ENCODE assay signal across 25 cellular contexts in the genomic region with DNA sequence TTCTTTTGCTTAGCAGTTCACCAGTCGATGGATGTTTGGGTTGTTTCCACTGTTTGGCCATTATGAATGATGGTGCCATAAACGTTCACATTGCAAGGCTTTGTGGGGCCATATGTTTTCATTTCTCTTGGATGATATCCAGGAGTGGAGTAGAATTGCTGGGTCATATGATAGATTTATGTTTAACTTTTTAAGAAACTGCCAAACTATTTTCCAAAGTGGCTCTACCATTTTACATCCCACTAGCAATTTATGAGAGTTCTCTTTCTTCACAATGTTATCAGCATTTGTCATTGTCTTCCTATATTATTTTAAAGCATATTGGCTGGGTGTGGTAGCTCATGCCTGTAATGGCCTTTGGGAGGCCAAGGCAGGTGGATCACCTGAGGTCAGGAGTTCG.
"Had no signal": no experiment of that assay in that cellular context is flagged by ENCODE, and none has a peak within 500 bp of the region (broad histone marks: within the 10 kb centered on the region; RNA-seq: fewer than 3 reads in every experiment).

No MANE protein-coding gene starts in this region.

- H3K4me3 ChIP-seq: hepatocyte, left lung, neural progenitor cell, prostate gland, right atrium auricular region, thyroid gland, uterus had no signal

- H3K36me3 ChIP-seq: neural progenitor cell, prostate gland, right atrium auricular region, thyroid gland, uterus had no signal

- H3K27me3 Mint-ChIP-seq: activated CD4-positive, alpha-beta memory T cell treated with anti-CD3 and anti-CD28 coated beads, Interleukin-2, amount 10 ng/mL, durations not matched to agents 7 days and 5 days; activated CD8-positive, alpha-beta memory T cell treated with anti-CD3 and anti-CD28 coated beads, Interleukin-2, amount 10 ng/mL, durations not matched to agents 7 days and 5 days; activated naive CD8-positive, alpha-beta T cell treated with anti-CD3 and anti-CD28 coated beads, Interleukin-2, amount 50 U/mL, for 24 hours had no signal

- H3K9me3 Mint-ChIP-seq: activated CD4-positive, alpha-beta memory T cell treated with anti-CD3 and anti-CD28 coated beads, Interleukin-2, amount 10 ng/mL, durations not matched to agents 7 days and 5 days; activated naive CD8-positive, alpha-beta T cell treated with anti-CD3 and anti-CD28 coated beads, Interleukin-2, amount 50 U/mL, for 24 hours; activated T-helper 2 cell treated with anti-CD3 and anti-CD28 coated beads, Interferon-gamma antibody, Interleukin-2, Interleukin-4, amounts not matched to agents 10 μg/mL and 5 μg/mL and 100 μg/mL, durations not matched to agents 14 hours and 24 hours and 36 hours; brain; neural progenitor cell had no signal

- DNase-seq: activated CD4-positive, alpha-beta memory T cell treated with anti-CD3 and anti-CD28 coated beads, Interleukin-2, amount 10 ng/mL, durations not matched to agents 7 days and 5 days; activated CD4-positive, alpha-beta T cell treated with anti-CD3 and anti-CD28 coated beads for 48 hours; activated CD4-positive, CD25-positive, alpha-beta regulatory T cell; activated CD8-positive, alpha-beta memory T cell treated with anti-CD3 and anti-CD28 coated beads, Interleukin-2, amount 10 ng/mL, durations not matched to agents 7 days and 5 days; activated naive CD4-positive, alpha-beta T cell treated with Interleukin-2 at 50 U/mL for 16 hours; activated naive CD8-positive, alpha-beta T cell treated with anti-CD3 and anti-CD28 coated beads, Interleukin-2, amount 50 U/mL, for 24 hours; anterior cingulate cortex; caudate nucleus; cortex of kidney; effector CD4-positive, alpha-beta T cell; left lung; midbrain; stimulated activated CD4-positive, alpha-beta T cell treated with anti-CD3 and anti-CD28 coated beads, Interleukin-12 subunit alpha, Interleukin-12 subunit beta, amount 100 ng/mL, for 4 hours; stimulated activated CD4-positive, alpha-beta T cell treated with anti-CD3 and anti-CD28 coated beads, Interleukin-1b, Interleukin-23, amount 100 ng/mL, for 48 hours; stimulated activated CD8-positive, alpha-beta memory T cell treated with anti-CD3 and anti-CD28 coated beads, Interleukin-4, amount 100 ng/mL, for 48 hours; stimulated activated naive CD4-positive, alpha-beta T cell; T1000; thyroid gland; uterus had no signal

- H3K4me3 Mint-ChIP-seq: activated CD4-positive, alpha-beta memory T cell treated with anti-CD3 and anti-CD28 coated beads, Interleukin-2, amount 10 ng/mL, durations not matched to agents 7 days and 5 days; activated CD8-positive, alpha-beta memory T cell treated with anti-CD3 and anti-CD28 coated beads, Interleukin-2, amount 10 ng/mL, durations not matched to agents 7 days and 5 days; activated naive CD8-positive, alpha-beta T cell treated with anti-CD3 and anti-CD28 coated beads, Interleukin-2, amount 50 U/mL, for 24 hours; neural progenitor cell had no signal

- H3K27ac Mint-ChIP-seq: activated CD4-positive, alpha-beta memory T cell treated with anti-CD3 and anti-CD28 coated beads, Interleukin-2, amount 10 ng/mL, durations not matched to agents 7 days and 5 days; activated CD8-positive, alpha-beta memory T cell treated with anti-CD3 and anti-CD28 coated beads, Interleukin-2, amount 10 ng/mL, durations not matched to agents 7 days and 5 days; activated naive CD8-positive, alpha-beta T cell treated with anti-CD3 and anti-CD28 coated beads, Interleukin-2, amount 50 U/mL, for 24 hours; activated T-helper 2 cell treated with anti-CD3 and anti-CD28 coated beads, Interferon-gamma antibody, Interleukin-2, Interleukin-4, amounts not matched to agents 10 μg/mL and 5 μg/mL and 100 μg/mL, durations not matched to agents 14 hours and 24 hours and 36 hours; neural progenitor cell had no signal

- H3K4me1 ChIP-seq: neural progenitor cell, prostate gland, uterus had no signal

- H3K9me3 ChIP-seq: left lung, prostate gland, right atrium auricular region, thyroid gland, uterus had no signal

- H3K27ac ChIP-seq: hepatocyte, left lung, neural progenitor cell, prostate gland, right atrium auricular region, thyroid gland, uterus had no signal
